ENCODE assay signal across 18 cellular contexts in genomic region chr5:26121343-26121742, GRCh38.
A peak's percentile ranks its signal among the peaks of the same experiment; 100 is the strongest.
DNase-seq lines count a peak whose midpoint lies in the region; ATAC-seq, FAIRE-seq and TF ChIP-seq lines count a peak whose summit lies in the region.
"Had no signal": no experiment of that assay in that cellular context is flagged by ENCODE, and none has a peak within 500 bp of the region (broad histone marks: within the 10 kb centered on the region; RNA-seq: fewer than 3 reads in every experiment).

No MANE protein-coding gene starts in this region.

- ATAC-seq in HepG2 = no peak
- ATAC-seq in right lobe of liver = no peak
- ATAC-seq in GM21619 (IDR thresholded peaks at IDR 0.05; ENCODE audit: unreplicated experiment) = no peak
- no peak for ATAC-seq in GM21528 (IDR thresholded peaks at IDR 0.05; ENCODE audit: low FRiP score, unreplicated experiment)
- ATAC-seq: GM12878; heart left ventricle; natural killer cell treated with Interleukin-12 subunit alpha and Interleukin-12 subunit beta and Interleukin-15 and Interleukin-18, amount 100 ng/mL, for 72 hours; right cardiac atrium had no signal

- H3K4ac ChIP-seq in H1 (replicated peaks; ENCODE audit: insufficient read length, low read depth, low read length) = no peak overlapping the region

- H3K27ac ChIP-seq in HepG2 (ENCODE audit: extremely low read length, insufficient read depth, low read length) = no peak overlapping the region
- H3K27ac ChIP-seq in right lobe of liver = no peak overlapping the region
- no peak overlapping the region for H3K27ac ChIP-seq in H1 (ENCODE audit: low read depth, low read length)
- H3K27ac ChIP-seq: BLaER1, heart left ventricle, left ventricle myocardium inferior, Peyer's patch, upper lobe of left lung had no signal

- H3K27me3 ChIP-seq in HepG2 (ENCODE audit: control insufficient read depth in 1 of 2, insufficient read depth in 2 of 2, low read length in 2 of 2) (no peaks in the 10 kb centered on the region), right lobe of liver (no peaks in the 10 kb centered on the region), H1 (replicated peaks in 1 of 4; ENCODE audit: control insufficient read depth in 3 of 4, extremely low read depth in 1 of 4, insufficient read depth in 3 of 4, low read length in 3 of 4) (no peaks in the 10 kb centered on the region)
- H3K27me3 ChIP-seq: BLaER1, heart left ventricle, Peyer's patch, upper lobe of left lung had no signal

- TF ChIP-seq POLR2A in HepG2 (IDR thresholded peaks at IDR 0.05; ENCODE audit: insufficient read depth in 1 of 2, low read depth in 2 of 2, low read length in 2 of 2) (no peak), right lobe of liver (IDR thresholded peaks at IDR 0.05) (no peak), H1 (IDR thresholded peaks at IDR 0.05; ENCODE audit: control extremely low read depth in 1 of 2, low read depth in 2 of 2, low read length in 2 of 2) (no peak)

- H3K23me2 ChIP-seq in H1 (ENCODE audit: low read depth, low read length) = no peaks in the 10 kb centered on the region

- no peak overlapping the region for H2BK20ac ChIP-seq in H1 (ENCODE audit: low read length)

- H3K79me1 ChIP-seq in H1 (ENCODE audit: low read depth, low read length) = no peaks in the 10 kb centered on the region

- H4K8ac ChIP-seq in H1 (ENCODE audit: extremely low read depth, insufficient read depth, low read length) = no peak overlapping the region

- intact Hi-C loops in HepG2 (cut with micrococcal nuclease; ENCODE audit: unreplicated experiment) = no loop called here
- intact Hi-C loops in right lobe of liver (cut with DNase I) = no loop called here

- TF ChIP-seq EP300 in HepG2 (IDR thresholded peaks at IDR 0.05; ENCODE audit: low read depth in 2 of 2, low read length in 2 of 2) = no peak
- TF ChIP-seq EP300 in HepG2 (CRISPR knock-in tag; IDR thresholded peaks at IDR 0.05; ENCODE audit: borderline replicate concordance) = no peak
- no peak for TF ChIP-seq EP300 in H1 (IDR thresholded peaks at IDR 0.05; ENCODE audit: borderline replicate concordance in 1 of 2, low read depth in 2 of 2, low read length in 2 of 2)

- POLR2A ChIA-PET in HepG2 (lab: Yijun Ruan, JAX) = no interaction called here
- POLR2A ChIA-PET in H1 (lab: Charles Lee; ENCODE audit: partially characterized antibody) = no interaction called here

- no peak overlapping the region for H4K5ac ChIP-seq in H1 (ENCODE audit: insufficient read length, low read depth, low read length)

- H2BK5ac ChIP-seq in H1 (ENCODE audit: low read depth, low read length) = no peak overlapping the region

- peak; percentile 15 for DNase-seq in HepG2 (ENCODE audit: low spot score)
- DNase-seq in right lobe of liver = no peak
- peak; percentile 5 for DNase-seq in NCI-H2171 (lab: John Stamatoyannopoulos, UW)
- DNase-seq in H1 (ENCODE audit: low read depth in 1 of 2, low spot score in 2 of 2) = no peak
- no peak for DNase-seq in AML-193 (lab: John Stamatoyannopoulos, UW)
- DNase-seq in midbrain (lab: John Stamatoyannopoulos, UW) = no peak
- DNase-seq: activated CD4-positive, alpha-beta T cell treated with anti-CD3 and anti-CD28 coated beads, Interleukin-2, amount 50 U/mL, for 1 hour; heart left ventricle; left ventricle myocardium inferior; Peyer's patch; right cardiac atrium; stimulated activated CD4-positive, alpha-beta T cell treated with anti-CD3 and anti-CD28 coated beads, Interleukin-4, amount 100 ng/mL, for 24 hours; upper lobe of left lung had no signal

- H3K4me1 ChIP-seq in HepG2 (ENCODE audit: insufficient read depth, low read length) (no peaks in the 10 kb centered on the region), right lobe of liver (no peaks in the 10 kb centered on the region), H1 (replicated peaks in 1 of 4; ENCODE audit: control insufficient read depth in 3 of 4, insufficient read depth in 4 of 4, low read length in 3 of 4) (no peaks in the 10 kb centered on the region)
- H3K4me1 ChIP-seq: heart left ventricle, left ventricle myocardium inferior, Peyer's patch, upper lobe of left lung had no signal

- no peak overlapping the region for H3K4me3 ChIP-seq in HepG2 (replicated peaks in 1 of 3; ENCODE audit: insufficient read depth in 1 of 3, low read depth in 2 of 3, low read length in 3 of 3)
- H3K4me3 ChIP-seq in right lobe of liver = no peak overlapping the region
- no peak overlapping the region for H3K4me3 ChIP-seq in H1 (ENCODE audit: extremely low read depth in 1 of 4, insufficient read depth in 2 of 4, low read depth in 3 of 4, low read length in 4 of 4)
- H3K4me3 ChIP-seq: BLaER1, GM12878, heart left ventricle, left ventricle myocardium inferior, Peyer's patch, upper lobe of left lung had no signal

- H3K23ac ChIP-seq in H1 (ENCODE audit: insufficient read length) = no peak overlapping the region

- no peak overlapping the region for H2AK5ac ChIP-seq in H1 (ENCODE audit: low read depth, low read length)

- H3K9me3 ChIP-seq in HepG2 (ENCODE audit: low read length) = no peaks in the 10 kb centered on the region
- H3K9me3 ChIP-seq in right lobe of liver = no peaks in the 10 kb centered on the region
- no peaks in the 10 kb centered on the region for H3K9me3 ChIP-seq in H1 (ENCODE audit: insufficient read depth in 2 of 2, low read depth in 1 of 2, low read length in 1 of 2)
- H3K9me3 ChIP-seq: BLaER1, heart left ventricle, left ventricle myocardium inferior, Peyer's patch, upper lobe of left lung had no signal

- no peak for FAIRE-seq in HepG2 (lab: Jason Lieb, UNC)
- no peak for FAIRE-seq in H1 (lab: Jason Lieb, UNC)
- FAIRE-seq: GM12878 had no signal

- H3K36me3 ChIP-seq in HepG2 (replicated peaks in 1 of 2; ENCODE audit: control insufficient read depth in 1 of 2, insufficient read depth in 2 of 2, low read length in 2 of 2) (no peaks in the 10 kb centered on the region), right lobe of liver (no peaks in the 10 kb centered on the region), H1 (ENCODE audit: control insufficient read depth in 2 of 4, insufficient read depth in 4 of 4, low read length in 3 of 4) (no peaks in the 10 kb centered on the region)
- H3K36me3 ChIP-seq: BLaER1, heart left ventricle, left ventricle myocardium inferior, Peyer's patch, upper lobe of left lung had no signal

- H2BK120ac ChIP-seq in H1 (replicated peaks; ENCODE audit: low read depth, low read length) = no peak overlapping the region

- 14% methylated on average over 6 of the region's 6 CpGs for WGBS in HepG2 (ENCODE audit: low lambda C conversion rate)
- WGBS in right lobe of liver (ENCODE audit: insufficient coverage, low coverage, low lambda C conversion rate, missing lambda C conversion rate) = 57% methylated on average over 6 of the region's 6 CpGs
- WGBS in H1 (ENCODE audit: extremely low coverage in 1 of 2, insufficient coverage in 1 of 2, insufficient read length in 1 of 2, insufficient replicate concordance in 2 of 2, low coverage in 1 of 2, low lambda C conversion rate in 2 of 2, missing lambda C conversion rate in 1 of 2), 2 experiments = 74% methylated on average over 6 of the region's 6 CpGs; no CpG with 5 or more reads in 1 of the 2 experiments

- in situ Hi-C loops in HepG2 (cut with HindIII; ENCODE audit: extremely low pct_ligation_motif_present, low pct_unique_long_range_greater_than_20kb) = no loop called here

- TF ChIP-seq CTCF in HepG2 (CRISPR knock-in tag; IDR thresholded peaks at IDR 0.05) (no peak), right lobe of liver (IDR thresholded peaks at IDR 0.05) (no peak), H1 (IDR thresholded peaks at IDR 0.05; ENCODE audit: control extremely low read depth in 1 of 3, insufficient read depth in 1 of 3, low read depth in 1 of 3, low read length in 3 of 3) (peak in 2 of 3 experiments; percentile 22 to 26; a peak in 2 of 4 replicates)

- H3K9ac ChIP-seq in HepG2 (ENCODE audit: insufficient read depth, low read depth, low read length) (no peak overlapping the region), H1 (replicated peaks in 1 of 4; ENCODE audit: extremely low read depth in 1 of 4, low read depth in 3 of 4, low read length in 3 of 4) (no peak overlapping the region)
- H3K9ac ChIP-seq: BLaER1 had no signal

- H3K56ac ChIP-seq in H1 (replicated peaks; ENCODE audit: insufficient read length, low read depth, low read length) = no peak overlapping the region

- H2AFZ ChIP-seq in HepG2 (ENCODE audit: low read length) = no peak overlapping the region
- H2AFZ ChIP-seq in H1 (ENCODE audit: low read length) = no peak overlapping the region

- TF ChIP-seq RAD21 in HepG2 (CRISPR knock-in tag; IDR thresholded peaks at IDR 0.05) (no peak), H1 (IDR thresholded peaks at IDR 0.05 in 1 of 2, conservative IDR thresholded peaks at IDR 0.05 in 1 of 2; ENCODE audit: low read depth in 2 of 2, low read length in 2 of 2) (peak; percentile 43 to 50; a peak in 3 of 4 replicates)

- no peak overlapping the region for H2BK15ac ChIP-seq in H1 (ENCODE audit: low read length)

- CTCF ChIA-PET in HepG2 (lab: Yijun Ruan, JAX; ENCODE audit: low intra/inter-chr PET ratio, low total read pairs) = no interaction called here
- CTCF ChIA-PET in H1 (lab: Charles Lee; ENCODE audit: partially characterized antibody) = interaction anchor here (0.7 to 1.5 kb wide), 5 partner anchors 13 to 691 kb away, joined by 3 read pairs; no protein-coding TSS in a partner anchor

- BruUV-seq in HepG2 (replicated peaks; lab: Mats Ljungman, UMichigan) = no TSS peak

- no peak overlapping the region for H4K91ac ChIP-seq in H1 (replicated peaks; ENCODE audit: insufficient read length, low read length)

- H2BK12ac ChIP-seq in H1 (ENCODE audit: low read depth, low read length) = no peak overlapping the region

- H3K79me2 ChIP-seq in HepG2 (ENCODE audit: insufficient read depth, low read length) = no peaks in the 10 kb centered on the region
- no peaks in the 10 kb centered on the region for H3K79me2 ChIP-seq in H1 (ENCODE audit: control insufficient read depth in 1 of 2, insufficient read depth in 2 of 2, low read length in 2 of 2)

- no peak overlapping the region for H3K4me2 ChIP-seq in HepG2 (ENCODE audit: low read depth, low read length)
- no peak overlapping the region for H3K4me2 ChIP-seq in H1 (ENCODE audit: insufficient read depth in 1 of 2, low read depth in 2 of 2, low read length in 2 of 2)
- H3K4me2 ChIP-seq: BLaER1 had no signal

- H3K14ac ChIP-seq in H1 (ENCODE audit: insufficient read length) = no peak overlapping the region

- H4K20me1 ChIP-seq in HepG2 (ENCODE audit: insufficient read depth, low read length) (no peaks in the 10 kb centered on the region), H1 (replicated peaks in 1 of 2; ENCODE audit: control insufficient read depth in 1 of 2, insufficient read depth in 2 of 2, low read length in 2 of 2) (no peaks in the 10 kb centered on the region)
- H4K20me1 ChIP-seq: BLaER1 had no signal

- H3K18ac ChIP-seq in H1 (ENCODE audit: extremely low read depth, low read length) = no peak overlapping the region

TF ChIP-seq in HepG2, 621 proteins besides CTCF, POLR2A, EP300 and RAD21 (continues in another document):
- TF ChIP-seq SRSF4 (IDR thresholded peaks at IDR 0.05; ENCODE audit: low read depth, low read length, poor library complexity, severe bottlenecking) (no peak), SMARCC2 (IDR thresholded peaks at IDR 0.05) (no peak), ZMAT3 (CRISPR knock-in tag; conservative IDR thresholded peaks at IDR 0.05) (no peak)

TF ChIP-seq in H1, 55 proteins besides CTCF, POLR2A, EP300 and RAD21 (continues in another document):
- TF ChIP-seq POLR2AphosphoS5 (IDR thresholded peaks at IDR 0.05; ENCODE audit: low read depth, low read length) (no peak), RXRA (IDR thresholded peaks at IDR 0.05; ENCODE audit: insufficient read depth, low read depth, low read length) (no peak), SUZ12 (IDR thresholded peaks at IDR 0.05; ENCODE audit: low read length) (no peak)

Comparison
In these comparisons a context has a peak if more than half of its experiments do, and no peak if none do; other contexts are left out.
1. DNase-seq: peak in HepG2 (single experiment) and NCI-H2171 (single experiment); none in right lobe of liver (0 of 3), H1 (0 of 2), AML-193 (0 of 2) and midbrain (single experiment).
2. CTCF ChIP-seq: peak in H1 (2 of 3); none in HepG2 (single experiment) and right lobe of liver (0 of 4).
3. Of the 41 proteins assayed by ChIP-seq in both HepG2 and H1: peak only in HepG2: none; only in H1: CTCF and RAD21; in both: none; in neither: 39.